ENCODE assay signal across 15 cellular contexts in genomic region chr9:38183994-38184568, GRCh38.
DNase-seq lines count a peak whose midpoint lies in the region; ATAC-seq and TF ChIP-seq lines count a peak whose summit lies in the region.
"Had no signal": no experiment of that assay in that cellular context is flagged by ENCODE, and none has a peak within 500 bp of the region (broad histone marks: within the 10 kb centered on the region; RNA-seq: fewer than 3 reads in every experiment).

No MANE protein-coding gene starts in this region.

- no peak for TF ChIP-seq CTCF in AG10803 (conservative IDR thresholded peaks at IDR 0.05; ENCODE audit: low read length)
- no peak for TF ChIP-seq CTCF in HEK293 (tag by site-specific recombination; IDR thresholded peaks at IDR 0.05)
- TF ChIP-seq CTCF in RWPE2 (IDR thresholded peaks at IDR 0.05; ENCODE audit: poor library complexity, severe bottlenecking): no peak
- TF ChIP-seq CTCF in foreskin keratinocyte (conservative IDR thresholded peaks at IDR 0.05): no peak
- no peak for TF ChIP-seq CTCF in smooth muscle cell (IDR thresholded peaks at IDR 0.05; ENCODE audit: borderline replicate concordance, insufficient read depth, poor library complexity, severe bottlenecking)

- H3K27ac ChIP-seq in HEK293 (ENCODE audit: extremely low read depth, low read depth, low read length): no peak overlapping the region
- no peak overlapping the region for H3K27ac ChIP-seq in RWPE2 (ENCODE audit: poor library complexity, severe bottlenecking)
- H3K27ac ChIP-seq in foreskin keratinocyte: no peak overlapping the region
- no peak overlapping the region for H3K27ac ChIP-seq in smooth muscle cell (ENCODE audit: low read depth)
- H3K27ac ChIP-seq: cardiac muscle cell, left lung had no signal

- H3K9ac ChIP-seq in smooth muscle cell (ENCODE audit: low read depth): no peak overlapping the region

- no peak overlapping the region for H3K4me2 ChIP-seq in smooth muscle cell

- H3K9me3 ChIP-seq in HEK293 (ENCODE audit: control insufficient read depth, insufficient read depth, low read depth, low read length) (no peaks in the 10 kb centered on the region), RWPE2 (ENCODE audit: severe bottlenecking) (no peaks in the 10 kb centered on the region), smooth muscle cell (replicated peaks; ENCODE audit: low read depth) (no peaks in the 10 kb centered on the region)
- H3K9me3 ChIP-seq: left lung had no signal

- CTCF ChIA-PET in HEK293 (lab: Yijun Ruan, JAX): interaction anchor here (0.6 to 4.3 kb wide), 4 partner anchors 23 to 422 kb away, joined by 4 to 24 read pairs (median 5); no protein-coding TSS in a partner anchor

- DNase-seq in AG10803 (ENCODE audit: low read depth): peak; percentile 20
- DNase-seq in RWPE2 (ENCODE audit: low spot score): no peak
- peak; percentile 19 for DNase-seq in fibroblast of peridontal ligament (ENCODE audit: extremely low read depth)
- no peak for DNase-seq in foreskin keratinocyte
- no peak for DNase-seq in smooth muscle cell (lab: John Stamatoyannopoulos, UW; ENCODE audit: unreplicated experiment)
- DNase-seq: activated CD8-positive, alpha-beta T cell treated with anti-CD3 and anti-CD28 coated beads for 36 hours; DMS79; hippocampal formation; left lung; naive B cell; stimulated activated CD4-positive, alpha-beta T cell treated with anti-CD3 and anti-CD28 coated beads, Interleukin-2, amount 100 ng/mL, for 24 hours had no signal

- H3K36me3 ChIP-seq in HEK293 (ENCODE audit: control insufficient read depth in 2 of 2, insufficient read depth in 1 of 2, low read length in 2 of 2) (no peaks in the 10 kb centered on the region), RWPE2 (ENCODE audit: low read depth) (no peaks in the 10 kb centered on the region), smooth muscle cell (ENCODE audit: low read depth) (no peaks in the 10 kb centered on the region)
- H3K36me3 ChIP-seq: cardiac muscle cell, left lung had no signal

- no peaks in the 10 kb centered on the region for H3K79me2 ChIP-seq in smooth muscle cell (ENCODE audit: low read depth)

- no peak overlapping the region for H2AFZ ChIP-seq in smooth muscle cell (ENCODE audit: low read depth)

- POLR2A ChIA-PET in HEK293 (lab: Yijun Ruan, JAX): no interaction called here

- no peaks in the 10 kb centered on the region for H3K27me3 ChIP-seq in RWPE2 (ENCODE audit: insufficient read depth, poor library complexity, severe bottlenecking)
- no peaks in the 10 kb centered on the region for H3K27me3 ChIP-seq in foreskin keratinocyte
- no peaks in the 10 kb centered on the region for H3K27me3 ChIP-seq in smooth muscle cell (ENCODE audit: low read depth)
- H3K27me3 ChIP-seq: cardiac muscle cell, left lung had no signal

- H4K20me1 ChIP-seq in smooth muscle cell (ENCODE audit: low read depth): no peaks in the 10 kb centered on the region

- peaks cover 5% of the 10 kb centered on the region; the same call in 1 of the 2 replicates for H3K4me1 ChIP-seq in HEK293 (ENCODE audit: control insufficient read depth, insufficient read depth, low read length)
- H3K4me1 ChIP-seq in RWPE2 (ENCODE audit: insufficient read depth, poor library complexity, severe bottlenecking): no peaks in the 10 kb centered on the region
- no peaks in the 10 kb centered on the region for H3K4me1 ChIP-seq in foreskin keratinocyte
- H3K4me1 ChIP-seq in smooth muscle cell (ENCODE audit: low read depth): no peaks in the 10 kb centered on the region
- H3K4me1 ChIP-seq: left lung had no signal

- H3F3A ChIP-seq in smooth muscle cell (ENCODE audit: low read depth): no peaks in the 10 kb centered on the region

- H3K4me3 ChIP-seq in AG10803 (ENCODE audit: low read length) (no peak overlapping the region), HEK293 (ENCODE audit: low read depth, low read length) (no peak overlapping the region), RWPE2 (ENCODE audit: severe bottlenecking) (no peak overlapping the region), smooth muscle cell (no peak overlapping the region)
- H3K4me3 ChIP-seq: cardiac muscle cell, left lung had no signal

- 0 out of 3 replicates have a peak, but pooled peaks have one; percentile 19 for ATAC-seq in RWPE2 (ENCODE audit: low read depth)
- ATAC-seq in GM21576 (IDR thresholded peaks at IDR 0.05; ENCODE audit: unreplicated experiment): no peak
- ATAC-seq in foreskin keratinocyte: no peak
- ATAC-seq in GM18517 (IDR thresholded peaks at IDR 0.05; ENCODE audit: unreplicated experiment): no peak
- ATAC-seq: activated CD8-positive, alpha-beta T cell treated with anti-CD3 and anti-CD28 coated beads for 36 hours; left lung had no signal

TF ChIP-seq in HEK293, 187 proteins besides CTCF, POLR2A, EP300 and RAD21:
- TF ChIP-seq TRIM28 (IDR thresholded peaks at IDR 0.05; ENCODE audit: borderline replicate concordance, low read length) (no peak), ZFP69B (tag by site-specific recombination; IDR thresholded peaks at IDR 0.05) (peak; percentile 74; the same call in 1 of the 2 replicates), ZNF610 (tag by site-specific recombination; IDR thresholded peaks at IDR 0.05; ENCODE audit: borderline replicate concordance) (no peak), ZNF449 (tag by site-specific recombination; IDR thresholded peaks at IDR 0.05) (no peak), ZBTB8A (tag by site-specific recombination; IDR thresholded peaks at IDR 0.05) (no peak), ZNF510 (tag by site-specific recombination; IDR thresholded peaks at IDR 0.05; ENCODE audit: insufficient replicate concordance) (no peak), ZFHX2 (tag by site-specific recombination; conservative IDR thresholded peaks at IDR 0.05) (no peak), ZNF132 (tag by site-specific recombination; IDR thresholded peaks at IDR 0.05; ENCODE audit: borderline replicate concordance) (no peak)
- TF ChIP-seq, protein P1, sequence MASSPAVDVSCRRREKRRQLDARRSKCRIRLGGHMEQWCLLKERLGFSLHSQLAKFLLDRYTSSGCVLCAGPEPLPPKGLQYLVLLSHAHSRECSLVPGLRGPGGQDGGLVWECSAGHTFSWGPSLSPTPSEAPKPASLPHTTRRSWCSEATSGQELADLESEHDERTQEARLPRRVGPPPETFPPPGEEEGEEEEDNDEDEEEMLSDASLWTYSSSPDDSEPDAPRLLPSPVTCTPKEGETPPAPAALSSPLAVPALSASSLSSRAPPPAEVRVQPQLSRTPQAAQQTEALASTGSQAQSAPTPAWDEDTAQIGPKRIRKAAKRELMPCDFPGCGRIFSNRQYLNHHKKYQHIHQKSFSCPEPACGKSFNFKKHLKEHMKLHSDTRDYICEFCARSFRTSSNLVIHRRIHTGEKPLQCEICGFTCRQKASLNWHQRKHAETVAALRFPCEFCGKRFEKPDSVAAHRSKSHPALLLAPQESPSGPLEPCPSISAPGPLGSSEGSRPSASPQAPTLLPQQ (tag by site-specific recombination; IDR thresholded peaks at IDR 0.05): peak; percentile 83

Comparison
In these comparisons a context has a peak if more than half of its experiments do, and no peak if none do; other contexts are left out.
1. DNase-seq: peak in AG10803 (single experiment) and fibroblast of peridontal ligament (single experiment); none in RWPE2 (single experiment), foreskin keratinocyte (0 of 2) and smooth muscle cell (single experiment).